ENCODE assay signal across 23 cellular contexts in the genomic region with DNA sequence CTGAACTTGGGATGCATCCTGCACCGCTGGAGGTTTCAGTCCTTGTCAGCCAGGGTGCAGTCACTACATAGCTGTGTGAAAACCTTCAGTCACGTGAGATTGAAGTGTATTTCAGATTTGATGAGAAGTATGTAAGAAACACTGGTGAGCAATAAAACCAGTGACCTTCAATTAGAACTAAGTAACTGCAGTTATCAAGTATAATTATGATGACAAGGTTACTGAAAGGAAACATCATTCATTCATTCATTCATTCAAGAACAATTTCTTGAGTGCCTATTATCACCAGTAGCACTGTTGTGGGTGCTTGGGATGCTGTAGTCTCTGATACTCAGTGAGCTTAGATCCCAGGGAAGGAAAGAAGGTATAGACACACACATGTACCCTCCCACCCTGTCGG. TPM values are rescaled to one million over a fixed set of nuclear protein-coding genes. Genes with fewer than 3 reads are reported as not detected.
"Had no signal": no experiment of that assay in that cellular context is flagged by ENCODE, and none has a peak within 500 bp of the region (broad histone marks: within the 10 kb centered on the region; RNA-seq: fewer than 3 reads in every experiment).

No MANE protein-coding gene starts in this region.

- H3K27ac ChIP-seq: hepatocyte, testis, upper lobe of right lung had no signal

- H2AFZ ChIP-seq: hepatocyte had no signal

- H3K9me3 Mint-ChIP-seq: activated T-helper 1 cell treated with anti-CD3 and anti-CD28 coated beads, Interleukin-12 subunit alpha, Interleukin-12 subunit beta, Interleukin-2, Interleukin-4 antibody, amounts not matched to agents 30 ng/mL and 10 ng/mL and 1 ng/mL, durations not matched to agents 14 hours and 24 hours and 36 hours; endodermal cell; naive B cell; stimulated activated naive CD8-positive, alpha-beta T cell treated with anti-CD3 and anti-CD28 coated beads, Interleukin-15, amount 100 ng/mL, for 72 hours had no signal

- H3K36me3 ChIP-seq: breast epithelium had no signal

- ATAC-seq: activated CD8-positive, alpha-beta T cell treated with anti-CD3 and anti-CD28 coated beads, Interleukin-2, amount 10 ng/mL, durations not matched to agents 7 days and 5 days; left lobe of liver; sciatic nerve; stimulated activated naive CD8-positive, alpha-beta T cell treated with anti-CD3 and anti-CD28 coated beads, Interleukin-15, amount 100 ng/mL, for 72 hours had no signal

- H3K9me3 ChIP-seq: breast epithelium, pancreas, testis, upper lobe of right lung had no signal

- H3K27me3 ChIP-seq: breast epithelium, hepatocyte, pancreas, testis, upper lobe of right lung had no signal

- FAIRE-seq: pancreas had no signal

- H3K27ac Mint-ChIP-seq: activated CD8-positive, alpha-beta T cell treated with anti-CD3 and anti-CD28 coated beads, Interleukin-2, amount 10 ng/mL, durations not matched to agents 7 days and 5 days; endodermal cell; stimulated activated naive CD8-positive, alpha-beta T cell treated with anti-CD3 and anti-CD28 coated beads, Interleukin-15, amount 100 ng/mL, for 72 hours had no signal

- DNase-seq: activated CD4-positive, alpha-beta T cell treated with anti-CD3 and anti-CD28 coated beads for 4 hours; activated CD8-positive, alpha-beta memory T cell treated with anti-CD3 and anti-CD28 coated beads, Interleukin-2, amount 50 U/mL, for 4 hours; activated CD8-positive, alpha-beta T cell treated with anti-CD3 and anti-CD28 coated beads, Interleukin-2, amount 10 ng/mL, durations not matched to agents 7 days and 5 days; activated naive CD4-positive, alpha-beta T cell treated with Interleukin-2 at 50 U/mL for 16 hours; endodermal cell; pancreas; stimulated activated naive CD8-positive, alpha-beta T cell treated with anti-CD3 and anti-CD28 coated beads, Interleukin-15, amount 100 ng/mL, for 72 hours; T-helper 1 cell; testis; upper lobe of right lung had no signal

- H3K4me3 Mint-ChIP-seq: activated CD8-positive, alpha-beta T cell treated with anti-CD3 and anti-CD28 coated beads, Interleukin-2, amount 10 ng/mL, durations not matched to agents 7 days and 5 days; activated T-helper 1 cell treated with anti-CD3 and anti-CD28 coated beads, Interleukin-12 subunit alpha, Interleukin-12 subunit beta, Interleukin-2, Interleukin-4 antibody, amounts not matched to agents 30 ng/mL and 10 ng/mL and 1 ng/mL, durations not matched to agents 14 hours and 24 hours and 36 hours; endodermal cell; stimulated activated naive CD8-positive, alpha-beta T cell treated with anti-CD3 and anti-CD28 coated beads, Interleukin-15, amount 100 ng/mL, for 72 hours had no signal

- H3K27me3 Mint-ChIP-seq: naive B cell; stimulated activated naive CD8-positive, alpha-beta T cell treated with anti-CD3 and anti-CD28 coated beads, Interleukin-15, amount 100 ng/mL, for 72 hours had no signal

- H3K4me3 ChIP-seq: breast epithelium, hepatocyte, pancreas, testis, upper lobe of right lung had no signal

- H3K4me2 ChIP-seq: hepatocyte had no signal

- H3K4me1 ChIP-seq: breast epithelium had no signal

RNA-seq across cellular contexts. Expression of a gene that starts 46.1 kb away (rescaled TPM):
- total RNA-seq: activated T-helper 1 cell treated with anti-CD3 and anti-CD28 coated beads, Interleukin-12 subunit alpha, Interleukin-12 subunit beta, Interleukin-2, Interleukin-4 antibody, amounts not matched to agents 30 ng/mL and 10 ng/mL and 1 ng/mL, durations not matched to agents 14 hours and 24 hours and 36 hours; chondrocyte; dermis microvascular lymphatic vessel endothelial cell; esophagus mucosa; glomerular endothelial cell; hepatocyte; left lobe of liver; lung microvascular endothelial cell; mononuclear cell; upper lobe of right lung had no signal
- polyA plus RNA-seq: keratinocyte had no signal
